In genomic region chr4:183906486-183906735, GRCh38 we compare ENCODE assay signal across 11 cellular contexts. TPM values are rescaled to one million over a fixed set of nuclear protein-coding genes. Genes with fewer than 3 reads are reported as not detected.
DNase-seq lines count a peak whose midpoint lies in the region; ATAC-seq and TF ChIP-seq lines count a peak whose summit lies in the region.
"Had no signal": no experiment of that assay in that cellular context is flagged by ENCODE, and none has a peak within 500 bp of the region (broad histone marks: within the 10 kb centered on the region; RNA-seq: fewer than 3 reads in every experiment).

No MANE protein-coding gene starts in this region.

- H3K4me3 ChIP-seq in A673 (ENCODE audit: low read depth, low read length, poor library complexity, severe bottlenecking) (peak overlapping the region; percentile 52), adipocyte (ENCODE audit: low read length) (peak overlapping the region; percentile 27), right atrium auricular region (peak overlapping the region; percentile 71 to 75), trophoblast cell (ENCODE audit: low read depth, low read length) (peak overlapping the region; percentile 95)

- peak overlapping the region; percentile 99 for H3K4me2 ChIP-seq in trophoblast cell (ENCODE audit: low read length)

- H2AFZ ChIP-seq in trophoblast cell (ENCODE audit: insufficient read depth, low read length, poor library complexity) = peak overlapping the region; percentile 92

- POLR2A ChIA-PET in A673 (lab: Charles Lee; ENCODE audit: low non-redundant PET) = no interaction called here

- peak overlapping the region; percentile 97 for H3K18ac ChIP-seq in trophoblast cell (ENCODE audit: low read length)

- H3K4ac ChIP-seq in trophoblast cell (ENCODE audit: low read depth, low read length) = no peak overlapping the region

- H3K4me1 ChIP-seq in A673 (ENCODE audit: insufficient read depth, low read length, poor library complexity, severe bottlenecking) (peaks cover 5% of the 10 kb centered on the region), adipocyte (ENCODE audit: control insufficient read depth, insufficient read depth, low read length) (peaks cover 12% of the 10 kb centered on the region), right atrium auricular region (peaks cover 0 to 27% of the 10 kb centered on the region in 2 donors), trophoblast cell (ENCODE audit: control insufficient read depth in 1 of 2, insufficient read depth in 2 of 2, low read length in 2 of 2) (peaks cover 2 to 10% of the 10 kb centered on the region in 2 experiments)

- peak overlapping the region; percentile 27 for H2BK5ac ChIP-seq in trophoblast cell (ENCODE audit: low read depth, low read length, poor library complexity)

- H3K4me3 Mint-ChIP-seq in activated naive CD8-positive, alpha-beta T cell treated with anti-CD3 and anti-CD28 coated beads, Interleukin-2, amount 50 U/mL, for 24 hours = no peak overlapping the region

- peaks cover 10% of the 10 kb centered on the region for H3K79me2 ChIP-seq in trophoblast cell (ENCODE audit: control insufficient read depth, insufficient read depth, low read length, poor library complexity)

- no peak overlapping the region for H3K27ac Mint-ChIP-seq in activated naive CD8-positive, alpha-beta T cell treated with anti-CD3 and anti-CD28 coated beads, Interleukin-2, amount 50 U/mL, for 24 hours
- H3K27ac Mint-ChIP-seq: naive thymus-derived CD8-positive, alpha-beta T cell had no signal

- no peak overlapping the region for H2BK12ac ChIP-seq in trophoblast cell (ENCODE audit: low read length)

- H3K79me1 ChIP-seq in trophoblast cell (ENCODE audit: low read length) = peaks cover 13% of the 10 kb centered on the region

- H3K9ac ChIP-seq in adipocyte (ENCODE audit: low read length) = no peak overlapping the region
- H3K9ac ChIP-seq in trophoblast cell (ENCODE audit: low read length) = peak overlapping the region; percentile 79

- intact Hi-C loops in A673 (cut with micrococcal nuclease; ENCODE audit: unreplicated experiment) = no loop called here

- H3K14ac ChIP-seq in trophoblast cell (ENCODE audit: low read length) = peak overlapping the region; percentile 69

- H3K9me3 ChIP-seq in A673 (ENCODE audit: low read depth, low read length, poor library complexity, severe bottlenecking) = no peaks in the 10 kb centered on the region
- H3K9me3 ChIP-seq in adipocyte (ENCODE audit: control insufficient read depth, low read length) = peaks cover 3% of the 10 kb centered on the region
- H3K9me3 ChIP-seq in right atrium auricular region = no peaks in the 10 kb centered on the region
- peaks cover 4% of the 10 kb centered on the region for H3K9me3 ChIP-seq in trophoblast cell (ENCODE audit: insufficient read depth, low read depth, low read length)

- WGBS in trophoblast cell (ENCODE audit: extremely low coverage, insufficient coverage, insufficient read length) = no CpG with 5 or more reads among the region's 26 CpGs

- peaks cover 48% of the 10 kb centered on the region for H3K27me3 ChIP-seq in A673 (replicated peaks; ENCODE audit: insufficient read depth, low read depth, low read length, poor library complexity)
- peaks cover 45% of the 10 kb centered on the region for H3K27me3 ChIP-seq in adipocyte (replicated peaks; ENCODE audit: control insufficient read depth, insufficient read depth, low read length)
- no peaks in the 10 kb centered on the region for H3K27me3 ChIP-seq in right atrium auricular region
- no peaks in the 10 kb centered on the region for H3K27me3 ChIP-seq in trophoblast cell (ENCODE audit: insufficient read depth, low read length)

- H3K27ac ChIP-seq in A673 (ENCODE audit: low read depth, low read length, poor library complexity, severe bottlenecking) (no peak overlapping the region), right atrium auricular region (peak overlapping the region; percentile 87 to 90), trophoblast cell (ENCODE audit: low read depth, low read length) (no peak overlapping the region)
- H3K27ac ChIP-seq: KMS-11 had no signal

- no peaks in the 10 kb centered on the region for H3K36me3 ChIP-seq in A673 (ENCODE audit: insufficient read depth, low read length, poor library complexity, severe bottlenecking)
- H3K36me3 ChIP-seq in adipocyte (ENCODE audit: control insufficient read depth, insufficient read depth, low read length, severe bottlenecking) = no peaks in the 10 kb centered on the region
- no peaks in the 10 kb centered on the region for H3K36me3 ChIP-seq in right atrium auricular region
- H3K36me3 ChIP-seq in trophoblast cell (ENCODE audit: control insufficient read depth in 1 of 2, insufficient read depth in 2 of 2, low read length in 2 of 2) = no peaks in the 10 kb centered on the region

- TF ChIP-seq CTCF in A673 (conservative IDR thresholded peaks at IDR 0.05; ENCODE audit: low read depth, low read length) = no peak
- TF ChIP-seq CTCF in right atrium auricular region (IDR thresholded peaks at IDR 0.05) = no peak

- no TSS peak for BruUV-seq in A673 (replicated peaks; lab: Mats Ljungman, UMichigan)

- H4K12ac ChIP-seq in trophoblast cell (ENCODE audit: low read depth, low read length) = peak overlapping the region; percentile 68

- H3K27me3 Mint-ChIP-seq in activated naive CD8-positive, alpha-beta T cell treated with anti-CD3 and anti-CD28 coated beads, Interleukin-2, amount 50 U/mL, for 24 hours = peaks cover 56% of the 10 kb centered on the region

- CTCF ChIA-PET in A673 (lab: Charles Lee) = no interaction called here

- DNase-seq in A673 (ENCODE audit: low spot score) (no peak), adipocyte (ENCODE audit: low read depth) (no peak), right atrium auricular region (ENCODE audit: low spot score) (no peak), trophoblast cell (no peak), LoVo (ENCODE audit: low spot score) (no peak), T-helper 1 cell (no peak)
- DNase-seq in activated naive CD8-positive, alpha-beta T cell treated with anti-CD3 and anti-CD28 coated beads, Interleukin-2, amount 50 U/mL, for 24 hours = no peak
- DNase-seq: activated naive CD4-positive, alpha-beta T cell; naive thymus-derived CD8-positive, alpha-beta T cell had no signal

- no peak overlapping the region for H2AK5ac ChIP-seq in trophoblast cell (ENCODE audit: low read length)

- H3K36me3 Mint-ChIP-seq in activated naive CD8-positive, alpha-beta T cell treated with anti-CD3 and anti-CD28 coated beads, Interleukin-2, amount 50 U/mL, for 24 hours (ENCODE audit: low read depth) = no peaks in the 10 kb centered on the region

- no peak for ATAC-seq in HG02973 (IDR thresholded peaks at IDR 0.05; ENCODE audit: unreplicated experiment)
- no peak for ATAC-seq in activated naive CD8-positive, alpha-beta T cell treated with anti-CD3 and anti-CD28 coated beads, Interleukin-2, amount 50 U/mL, for 24 hours
- ATAC-seq: naive thymus-derived CD8-positive, alpha-beta T cell had no signal

- H3K9me3 Mint-ChIP-seq in activated naive CD8-positive, alpha-beta T cell treated with anti-CD3 and anti-CD28 coated beads, Interleukin-2, amount 50 U/mL, for 24 hours = no peaks in the 10 kb centered on the region

- H3K23ac ChIP-seq in trophoblast cell (ENCODE audit: low read length) = no peak overlapping the region

- no peak overlapping the region for H4K91ac ChIP-seq in trophoblast cell (ENCODE audit: low read depth, low read length)

- peak overlapping the region; percentile 67 for H4K8ac ChIP-seq in trophoblast cell (ENCODE audit: low read depth, low read length)

- peaks cover 2% of the 10 kb centered on the region for H3K4me1 Mint-ChIP-seq in activated naive CD8-positive, alpha-beta T cell treated with anti-CD3 and anti-CD28 coated beads, Interleukin-2, amount 50 U/mL, for 24 hours

- H2BK120ac ChIP-seq in trophoblast cell (ENCODE audit: insufficient read depth, low read length, poor library complexity) = no peak overlapping the region

RNA-seq across cellular contexts. Expression of gene STOX2, which starts 1.3 kb away (rescaled TPM):
- total RNA-seq in A673 (2021) (2.5 and 2.9 TPM in 2 replicates), right atrium auricular region (10 to 100 TPM; 18.5 to 25.8 TPM)
- 5.0 and 5.4 TPM in 2 replicates for polyA plus RNA-seq in trophoblast cell (2013)
- total RNA-seq: naive thymus-derived CD8-positive, alpha-beta T cell had no signal
- polyA plus RNA-seq: naive thymus-derived CD8-positive, alpha-beta T cell had no signal

Comparison
In these comparisons a context has a peak if more than half of its experiments do, and no peak if none do; other contexts are left out.
1. H3K27ac ChIP-seq: peak in right atrium auricular region (2 of 2); none in A673 (single experiment) and trophoblast cell (single experiment).
2. H3K4me3 ChIP-seq: peak in every context shown above with its lines; median percentile 95 in trophoblast cell; 73 in right atrium auricular region; 52 in A673; 27 in adipocyte.